Comparison of ENCODE assay signal across 12 cellular contexts in genomic region chr14:65168840-65169239, GRCh38.
A peak's percentile ranks its signal among the peaks of the same experiment; 100 is the strongest.
DNase-seq lines count a peak whose midpoint lies in the region; ATAC-seq and TF ChIP-seq lines count a peak whose summit lies in the region.
"Had no signal": no experiment of that assay in that cellular context is flagged by ENCODE, and none has a peak within 500 bp of the region (broad histone marks: within the 10 kb centered on the region; RNA-seq: fewer than 3 reads in every experiment).

No MANE protein-coding gene starts in this region.

- CTCF ChIA-PET in A673 (lab: Charles Lee), result no interaction called here
- CTCF ChIA-PET in CD8-positive, alpha-beta T cell (lab: Charles Lee), result interaction anchor here (0.6 to 2.1 kb wide), 6 partner anchors 8 to 902 kb away, joined by 3 to 8 read pairs (median 3); no protein-coding TSS in a partner anchor
- CTCF ChIA-PET in activated CD8-positive, alpha-beta T cell treated with anti-CD3 and anti-CD28 coated beads for 36 hours (lab: Charles Lee), result interaction anchor here (0.7 to 3.7 kb wide), 9 partner anchors 16 to 791 kb away, joined by 3 to 18 read pairs (median 4); partner anchors contain the start of gene FUT8

- no peaks in the 10 kb centered on the region for H3K36me3 ChIP-seq in A673 (ENCODE audit: insufficient read depth, low read length, poor library complexity, severe bottlenecking)
- H3K36me3 ChIP-seq in left ventricle myocardium inferior, result no peaks in the 10 kb centered on the region
- no peaks in the 10 kb centered on the region for H3K36me3 ChIP-seq in CD8-positive, alpha-beta T cell (ENCODE audit: insufficient read depth, low read length)
- H3K36me3 ChIP-seq: prostate gland had no signal

- POLR2A ChIA-PET in A673 (lab: Charles Lee; ENCODE audit: low non-redundant PET), result no interaction called here
- POLR2A ChIA-PET in CD8-positive, alpha-beta T cell (lab: Charles Lee), result interaction anchor here (0.8 kb wide), 1 partner anchor 243 kb away, joined by 3 read pairs; no protein-coding TSS in a partner anchor
- POLR2A ChIA-PET in activated CD8-positive, alpha-beta T cell treated with anti-CD3 and anti-CD28 coated beads for 36 hours (lab: Charles Lee), result interaction anchor here (1.1 to 1.2 kb wide), 2 partner anchors 13 to 243 kb away, joined by 3 to 4 read pairs; no protein-coding TSS in a partner anchor

- no peaks in the 10 kb centered on the region for H3K9me3 ChIP-seq in A673 (ENCODE audit: low read depth, low read length, poor library complexity, severe bottlenecking)
- no peaks in the 10 kb centered on the region for H3K9me3 ChIP-seq in left ventricle myocardium inferior (replicated peaks)
- H3K9me3 ChIP-seq in CD8-positive, alpha-beta T cell (ENCODE audit: low read length), result no peaks in the 10 kb centered on the region
- H3K9me3 ChIP-seq: prostate gland had no signal

- H3K27me3 Mint-ChIP-seq in HFFc6 (ENCODE audit: insufficient read depth), result no peaks in the 10 kb centered on the region; the same call in 1 of the 2 replicates
- peaks cover 15% of the 10 kb centered on the region for H3K27me3 Mint-ChIP-seq in CD8-positive, alpha-beta T cell (ENCODE audit: low read depth)
- H3K27me3 Mint-ChIP-seq in activated CD8-positive, alpha-beta T cell treated with anti-CD3 and anti-CD28 coated beads for 36 hours, result peaks cover 12% of the 10 kb centered on the region
- peaks cover 15 to 22% of the 10 kb centered on the region in 2 donors for H3K27me3 Mint-ChIP-seq in effector memory CD8-positive, alpha-beta T cell

- DNase-seq in A673 (ENCODE audit: low spot score) (peak; percentile 10), HFFc6 (peak; percentile 15), RPMI7951 (ENCODE audit: low read depth) (peak; percentile 28), left ventricle myocardium inferior (no peak), dedifferentiated amniotic fluid mesenchymal stem cell (ENCODE audit: extremely low spot score) (no peak)
- no peak for DNase-seq in CD8-positive, alpha-beta T cell
- DNase-seq in activated CD8-positive, alpha-beta T cell treated with anti-CD3 and anti-CD28 coated beads for 36 hours, result no peak
- no peak for DNase-seq in effector memory CD8-positive, alpha-beta T cell
- DNase-seq: NCI-H2029 treated with DMSO at 0.1 percent for 48 hours had no signal

- peak overlapping the region; percentile 42; the same call in 1 of the 2 replicates for H3K4me3 Mint-ChIP-seq in HFFc6
- no peak overlapping the region for H3K4me3 Mint-ChIP-seq in CD8-positive, alpha-beta T cell
- H3K4me3 Mint-ChIP-seq in activated CD8-positive, alpha-beta T cell treated with anti-CD3 and anti-CD28 coated beads for 36 hours, result no peak overlapping the region
- H3K4me3 Mint-ChIP-seq in effector memory CD8-positive, alpha-beta T cell, result no peak overlapping the region
- H3K4me3 Mint-ChIP-seq: CD14-positive monocyte had no signal

- H3K4me3 ChIP-seq in A673 (ENCODE audit: low read depth, low read length, poor library complexity, severe bottlenecking) (no peak overlapping the region), left ventricle myocardium inferior (no peak overlapping the region)
- no peak overlapping the region for H3K4me3 ChIP-seq in CD8-positive, alpha-beta T cell (ENCODE audit: low read depth, low read length)
- H3K4me3 ChIP-seq: prostate gland had no signal

- TF ChIP-seq CTCF in A673 (conservative IDR thresholded peaks at IDR 0.05; ENCODE audit: low read depth, low read length), result no peak
- TF ChIP-seq CTCF in HFFc6 (IDR thresholded peaks at IDR 0.05), result no peak
- no peak for TF ChIP-seq CTCF in left ventricle myocardium inferior (IDR thresholded peaks at IDR 0.05; ENCODE audit: borderline replicate concordance)
- no peak for TF ChIP-seq CTCF in CD8-positive, alpha-beta T cell (IDR thresholded peaks at IDR 0.05)
- TF ChIP-seq CTCF in activated CD8-positive, alpha-beta T cell treated with anti-CD3 and anti-CD28 coated beads for 36 hours (IDR thresholded peaks at IDR 0.05), result no peak

- ATAC-seq in CD8-positive, alpha-beta T cell, result no peak
- ATAC-seq in activated CD8-positive, alpha-beta T cell treated with anti-CD3 and anti-CD28 coated beads for 36 hours, result no peak
- no peak for ATAC-seq in effector memory CD8-positive, alpha-beta T cell (replicated peaks)

- peaks cover 32% of the 10 kb centered on the region for H3K4me1 Mint-ChIP-seq in HFFc6 (ENCODE audit: low read depth)
- H3K4me1 Mint-ChIP-seq in CD8-positive, alpha-beta T cell (ENCODE audit: low read depth), result peaks cover 11% of the 10 kb centered on the region
- H3K4me1 Mint-ChIP-seq in activated CD8-positive, alpha-beta T cell treated with anti-CD3 and anti-CD28 coated beads for 36 hours (ENCODE audit: low read depth), result peaks cover 19% of the 10 kb centered on the region
- H3K4me1 Mint-ChIP-seq in effector memory CD8-positive, alpha-beta T cell (ENCODE audit: low read depth in 2 of 2), result peaks cover 6% of the 10 kb centered on the region in 2 donors

- H3K27ac ChIP-seq in A673 (ENCODE audit: low read depth, low read length, poor library complexity, severe bottlenecking) (no peak overlapping the region), left ventricle myocardium inferior (replicated peaks) (peak overlapping the region; percentile 45)
- H3K27ac ChIP-seq in CD8-positive, alpha-beta T cell (ENCODE audit: low read depth, low read length), result no peak overlapping the region

- H3K9me3 Mint-ChIP-seq in HFFc6, result no peaks in the 10 kb centered on the region
- no peaks in the 10 kb centered on the region for H3K9me3 Mint-ChIP-seq in CD8-positive, alpha-beta T cell
- H3K9me3 Mint-ChIP-seq in activated CD8-positive, alpha-beta T cell treated with anti-CD3 and anti-CD28 coated beads for 36 hours, result no peaks in the 10 kb centered on the region
- no peaks in the 10 kb centered on the region for H3K9me3 Mint-ChIP-seq in effector memory CD8-positive, alpha-beta T cell
- H3K9me3 Mint-ChIP-seq: stimulated activated naive CD8-positive, alpha-beta T cell treated with anti-CD3 and anti-CD28 coated beads, Interleukin-15, amount 100 ng/mL, for 72 hours had no signal

- H3K4me1 ChIP-seq in A673 (ENCODE audit: insufficient read depth, low read length, poor library complexity, severe bottlenecking), result no peaks in the 10 kb centered on the region
- H3K4me1 ChIP-seq in left ventricle myocardium inferior, result peaks cover 11% of the 10 kb centered on the region
- no peaks in the 10 kb centered on the region for H3K4me1 ChIP-seq in CD8-positive, alpha-beta T cell (ENCODE audit: insufficient read depth, low read length)
- H3K4me1 ChIP-seq: prostate gland had no signal

- peak overlapping the region; percentile 77; the same call in 1 of the 2 replicates for H3K27ac Mint-ChIP-seq in HFFc6
- no peak overlapping the region for H3K27ac Mint-ChIP-seq in CD8-positive, alpha-beta T cell
- no peak overlapping the region for H3K27ac Mint-ChIP-seq in activated CD8-positive, alpha-beta T cell treated with anti-CD3 and anti-CD28 coated beads for 36 hours
- no peak overlapping the region for H3K27ac Mint-ChIP-seq in effector memory CD8-positive, alpha-beta T cell

- H3K36me3 Mint-ChIP-seq in HFFc6 (ENCODE audit: low read depth), result no peaks in the 10 kb centered on the region
- H3K36me3 Mint-ChIP-seq in CD8-positive, alpha-beta T cell, result no peaks in the 10 kb centered on the region
- H3K36me3 Mint-ChIP-seq in activated CD8-positive, alpha-beta T cell treated with anti-CD3 and anti-CD28 coated beads for 36 hours (ENCODE audit: low read depth), result no peaks in the 10 kb centered on the region
- H3K36me3 Mint-ChIP-seq in effector memory CD8-positive, alpha-beta T cell (ENCODE audit: insufficient read depth), result no peaks in the 10 kb centered on the region
- H3K36me3 Mint-ChIP-seq: CD14-positive monocyte had no signal

- no TSS peak for BruUV-seq in A673 (replicated peaks; lab: Mats Ljungman, UMichigan)

- H3K27me3 ChIP-seq in A673 (replicated peaks; ENCODE audit: insufficient read depth, low read depth, low read length, poor library complexity), result peaks cover 7% of the 10 kb centered on the region
- peaks cover 31% of the 10 kb centered on the region for H3K27me3 ChIP-seq in left ventricle myocardium inferior (ENCODE audit: low read depth)
- H3K27me3 ChIP-seq in CD8-positive, alpha-beta T cell (ENCODE audit: insufficient read depth, low read length), result peaks cover 2% of the 10 kb centered on the region

- intact Hi-C loops in A673 (cut with micrococcal nuclease; ENCODE audit: unreplicated experiment) (loop anchor here (5.0 kb wide), 1 partner anchor 243 kb away; the partner anchor contains the start of gene FUT8), left ventricle myocardium inferior (cut with micrococcal nuclease) (loop anchor here (10.0 kb wide), 1 partner anchor 656 kb away; no protein-coding TSS in a partner anchor)
- intact Hi-C loops in CD8-positive, alpha-beta T cell (cut with DNase I, micrococcal nuclease), result loop anchor here in 1 of 2 experiments (10.0 kb wide), 1 partner anchor 1236 kb away; no protein-coding TSS in a partner anchor
- intact Hi-C loops in activated CD8-positive, alpha-beta T cell treated with anti-CD3 and anti-CD28 coated beads for 36 hours (cut with micrococcal nuclease), result loop anchor here (5.0 to 10.0 kb wide), 2 partner anchors 243 to 786 kb away; partner anchors contain the start of gene FUT8

Comparison
In these comparisons a context has a peak if more than half of its experiments do, and no peak if none do; other contexts are left out.
1. DNase-seq: peak in A673 (single experiment), HFFc6 (single experiment) and RPMI7951 (single experiment); none in left ventricle myocardium inferior (single experiment), CD8-positive, alpha-beta T cell (0 of 7), dedifferentiated amniotic fluid mesenchymal stem cell (single experiment), activated CD8-positive, alpha-beta T cell treated with anti-CD3 and anti-CD28 coated beads for 36 hours (single experiment) and effector memory CD8-positive, alpha-beta T cell (0 of 3).